ENCODE assay signal across 11 cellular contexts in the genomic region with DNA sequence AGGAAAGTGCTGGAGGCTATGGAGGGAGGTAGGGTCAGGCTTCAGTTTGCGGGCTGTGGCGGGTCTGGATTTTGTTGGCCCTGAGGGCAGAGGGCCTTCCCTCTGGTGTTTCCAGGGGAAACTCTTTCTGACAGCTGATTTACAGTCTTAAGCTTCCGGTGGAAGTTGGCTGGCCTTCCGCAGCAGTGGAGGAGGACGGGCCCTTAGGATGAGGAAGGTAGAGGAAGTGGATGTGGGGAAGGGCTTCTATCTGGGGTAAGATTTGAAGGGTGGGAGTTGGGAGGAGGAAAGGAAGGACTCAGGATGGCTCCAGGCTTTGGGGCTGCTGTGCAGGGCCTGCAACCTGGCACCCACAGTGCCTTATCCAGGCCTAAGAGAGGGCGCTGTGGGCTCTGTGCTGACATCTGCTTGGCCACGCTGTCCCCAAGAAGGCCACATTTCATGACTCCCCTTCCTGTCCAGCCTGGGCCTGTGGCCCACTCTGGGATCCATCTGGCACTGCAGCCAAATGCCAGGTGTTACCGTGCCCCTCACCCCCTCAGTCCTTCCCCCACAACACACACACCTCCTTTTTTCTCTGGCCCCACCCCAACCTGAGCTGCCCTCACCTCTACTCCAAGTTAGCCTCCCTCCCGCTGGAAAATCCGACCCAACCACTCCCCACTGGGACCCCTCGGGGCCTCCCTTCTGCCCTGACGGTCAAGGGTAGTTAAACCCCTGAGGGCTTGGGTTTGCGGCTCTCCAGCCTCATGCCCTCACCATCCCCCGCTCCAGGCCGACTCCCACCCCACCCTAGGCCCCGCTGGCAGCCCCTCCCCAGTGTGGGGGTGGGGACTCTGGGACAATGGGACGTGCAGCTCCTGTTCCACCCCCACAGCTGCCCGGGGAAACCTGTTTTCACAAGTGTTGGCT. TPM values are rescaled to one million over a fixed set of nuclear protein-coding genes. Genes with fewer than 3 reads are reported as not detected.
DNase-seq lines count a peak whose midpoint lies in the region; ATAC-seq and TF ChIP-seq lines count a peak whose summit lies in the region.
"Had no signal": no experiment of that assay in that cellular context is flagged by ENCODE, and none has a peak within 500 bp of the region (broad histone marks: within the 10 kb centered on the region; RNA-seq: fewer than 3 reads in every experiment).

No MANE protein-coding gene starts in this region.

- H3K27ac ChIP-seq in liver (ENCODE audit: low read depth in 1 of 2, low read length in 2 of 2) (peak overlapping the region in 1 of 2 donors; percentile 37), urinary bladder (ENCODE audit: low read depth) (peak overlapping the region; percentile 53)

- DNase-seq in Right ventricle myocardium inferior (ENCODE audit: missing footprints) (no peak), cardiac septum (ENCODE audit: low spot score) (no peak), WTC11 (ENCODE audit: low spot score) (peak; percentile 75)
- DNase-seq: activated T-cell treated with anti-CD3 and anti-CD28 coated beads, Interleukin-2, amount 50 U/mL, for 24 hours; CD8-positive, alpha-beta memory T cell; stimulated activated CD4-positive, alpha-beta T cell treated with anti-CD3 and anti-CD28 coated beads, Interleukin-1b, Interleukin-23, amount 100 ng/mL, for 48 hours had no signal

- peak overlapping the region; percentile 35 for H3K4me3 Mint-ChIP-seq in WTC11
- H3K4me3 Mint-ChIP-seq: activated T-cell treated with anti-CD3 and anti-CD28 coated beads, Interleukin-2, amount 50 U/mL, for 24 hours had no signal

- H3K4me3 ChIP-seq in liver (ENCODE audit: low read depth in 1 of 3, low read length in 3 of 3) (no peak overlapping the region), urinary bladder (ENCODE audit: low read depth, low read length) (no peak overlapping the region)

- peak; percentile 40 for ATAC-seq in Right ventricle myocardium inferior
- peak; percentile 79 for ATAC-seq in WTC11
- ATAC-seq in GM21576 (IDR thresholded peaks at IDR 0.05; ENCODE audit: unreplicated experiment), result no peak
- no peak for ATAC-seq in HG02763 (IDR thresholded peaks at IDR 0.05; ENCODE audit: unreplicated experiment)
- ATAC-seq in GM19023 (IDR thresholded peaks at IDR 0.05; ENCODE audit: unreplicated experiment), result no peak

- TF ChIP-seq CTCF in WTC11 (IDR thresholded peaks at IDR 0.05) (no peak), liver (IDR thresholded peaks at IDR 0.05; ENCODE audit: low read depth, low read length, missing input control) (no peak)

- peaks cover 42% of the 10 kb centered on the region for H3K4me1 Mint-ChIP-seq in WTC11

- TF ChIP-seq RAD21 in liver (IDR thresholded peaks at IDR 0.05), result no peak

- H3K27ac Mint-ChIP-seq in WTC11, result peak overlapping the region; percentile 86
- H3K27ac Mint-ChIP-seq: activated T-cell treated with anti-CD3 and anti-CD28 coated beads, Interleukin-2, amount 50 U/mL, for 24 hours had no signal

- H3K36me3 ChIP-seq in liver (ENCODE audit: control insufficient read depth in 4 of 4, insufficient read depth in 3 of 4, low read depth in 1 of 4, low read length in 3 of 4), result no peaks in the 10 kb centered on the region
- H3K36me3 ChIP-seq in urinary bladder (ENCODE audit: insufficient read depth), result no peaks in the 10 kb centered on the region

- H3K4me1 ChIP-seq in liver (ENCODE audit: control insufficient read depth in 4 of 4, insufficient read depth in 4 of 4, low read length in 3 of 4), result peaks cover 0 to 4% (median 1%) of the 10 kb centered on the region in 4 donors
- H3K4me1 ChIP-seq in urinary bladder (ENCODE audit: insufficient read depth), result no peaks in the 10 kb centered on the region

- no peaks in the 10 kb centered on the region for H3K9me3 ChIP-seq in liver (ENCODE audit: control insufficient read depth in 4 of 4, low read length in 3 of 4)

- H3K9ac ChIP-seq in liver (ENCODE audit: low read depth in 1 of 2, low read length in 2 of 2), result no peak overlapping the region

- H3K9me3 Mint-ChIP-seq in WTC11, result no peaks in the 10 kb centered on the region
- H3K9me3 Mint-ChIP-seq: activated T-cell treated with anti-CD3 and anti-CD28 coated beads, Interleukin-2, amount 50 U/mL, for 24 hours; CD8-positive, alpha-beta memory T cell had no signal

- H3K27me3 Mint-ChIP-seq in WTC11 (ENCODE audit: low read depth), result no peaks in the 10 kb centered on the region; the same call in 1 of the 2 replicates
- H3K27me3 Mint-ChIP-seq: activated T-cell treated with anti-CD3 and anti-CD28 coated beads, Interleukin-2, amount 50 U/mL, for 24 hours had no signal

- H3K36me3 Mint-ChIP-seq in WTC11, result no peaks in the 10 kb centered on the region
- H3K36me3 Mint-ChIP-seq: CD8-positive, alpha-beta memory T cell had no signal

- H3K27me3 ChIP-seq in liver (ENCODE audit: control insufficient read depth in 4 of 4, insufficient read depth in 4 of 4, low read length in 3 of 4), result no peaks in the 10 kb centered on the region

- intact Hi-C loops in Right ventricle myocardium inferior (cut with DNase I) (no loop called here), cardiac septum (cut with DNase I) (no loop called here)

- 64% methylated on average over 18 of the region's 18 CpGs for WGBS in liver
- 52% methylated on average over 18 of the region's 18 CpGs for WGBS in urinary bladder

- CTCF ChIA-PET in WTC11 (lab: Charles Lee), result interaction anchor here (0.9 to 3.8 kb wide), 8 partner anchors 11 to 239 kb away, joined by 3 to 29 read pairs (median 6); no protein-coding TSS in a partner anchor

- POLR2A ChIA-PET in WTC11 (lab: Charles Lee), result no interaction called here

TF ChIP-seq in WTC11, 78 proteins besides CTCF, POLR2A, EP300 and RAD21 (continues in another document):
- TF ChIP-seq, protein P1, sequence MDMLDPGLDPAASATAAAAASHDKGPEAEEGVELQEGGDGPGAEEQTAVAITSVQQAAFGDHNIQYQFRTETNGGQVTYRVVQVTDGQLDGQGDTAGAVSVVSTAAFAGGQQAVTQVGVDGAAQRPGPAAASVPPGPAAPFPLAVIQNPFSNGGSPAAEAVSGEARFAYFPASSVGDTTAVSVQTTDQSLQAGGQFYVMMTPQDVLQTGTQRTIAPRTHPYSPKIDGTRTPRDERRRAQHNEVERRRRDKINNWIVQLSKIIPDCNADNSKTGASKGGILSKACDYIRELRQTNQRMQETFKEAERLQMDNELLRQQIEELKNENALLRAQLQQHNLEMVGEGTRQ (CRISPR knock-in tag; IDR thresholded peaks at IDR 0.05), result no peak
- no peak for TF ChIP-seq CREM (CRISPR knock-in tag; IDR thresholded peaks at IDR 0.05)
- TF ChIP-seq ZNF121 (CRISPR knock-in tag; IDR thresholded peaks at IDR 0.05), result peak; percentile 99
- TF ChIP-seq, protein P2, sequence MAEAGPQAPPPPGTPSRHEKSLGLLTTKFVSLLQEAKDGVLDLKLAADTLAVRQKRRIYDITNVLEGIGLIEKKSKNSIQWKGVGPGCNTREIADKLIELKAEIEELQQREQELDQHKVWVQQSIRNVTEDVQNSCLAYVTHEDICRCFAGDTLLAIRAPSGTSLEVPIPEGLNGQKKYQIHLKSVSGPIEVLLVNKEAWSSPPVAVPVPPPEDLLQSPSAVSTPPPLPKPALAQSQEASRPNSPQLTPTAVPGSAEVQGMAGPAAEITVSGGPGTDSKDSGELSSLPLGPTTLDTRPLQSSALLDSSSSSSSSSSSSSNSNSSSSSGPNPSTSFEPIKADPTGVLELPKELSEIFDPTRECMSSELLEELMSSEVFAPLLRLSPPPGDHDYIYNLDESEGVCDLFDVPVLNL (CRISPR knock-in tag; IDR thresholded peaks at IDR 0.05; ENCODE audit: borderline replicate concordance, low read depth), result no peak

TF ChIP-seq in liver, 16 proteins besides CTCF, POLR2A, EP300 and RAD21:
- TF ChIP-seq NR2F2 (IDR thresholded peaks at IDR 0.05) (peak; percentile 77), HNF4A (conservative IDR thresholded peaks at IDR 0.05) (no peak), GABPA (IDR thresholded peaks at IDR 0.05 in 1 of 2, conservative IDR thresholded peaks at IDR 0.05 in 1 of 2) (peak in 1 of 2 donors; percentile 10)
- TF ChIP-seq, protein P3, sequence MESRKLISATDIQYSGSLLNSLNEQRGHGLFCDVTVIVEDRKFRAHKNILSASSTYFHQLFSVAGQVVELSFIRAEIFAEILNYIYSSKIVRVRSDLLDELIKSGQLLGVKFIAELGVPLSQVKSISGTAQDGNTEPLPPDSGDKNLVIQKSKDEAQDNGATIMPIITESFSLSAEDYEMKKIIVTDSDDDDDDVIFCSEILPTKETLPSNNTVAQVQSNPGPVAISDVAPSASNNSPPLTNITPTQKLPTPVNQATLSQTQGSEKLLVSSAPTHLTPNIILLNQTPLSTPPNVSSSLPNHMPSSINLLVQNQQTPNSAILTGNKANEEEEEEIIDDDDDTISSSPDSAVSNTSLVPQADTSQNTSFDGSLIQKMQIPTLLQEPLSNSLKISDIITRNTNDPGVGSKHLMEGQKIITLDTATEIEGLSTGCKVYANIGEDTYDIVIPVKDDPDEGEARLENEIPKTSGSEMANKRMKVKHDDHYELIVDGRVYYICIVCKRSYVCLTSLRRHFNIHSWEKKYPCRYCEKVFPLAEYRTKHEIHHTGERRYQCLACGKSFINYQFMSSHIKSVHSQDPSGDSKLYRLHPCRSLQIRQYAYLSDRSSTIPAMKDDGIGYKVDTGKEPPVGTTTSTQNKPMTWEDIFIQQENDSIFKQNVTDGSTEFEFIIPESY (IDR thresholded peaks at IDR 0.05), result no peak

RNA-seq across cellular contexts. Expression of a gene that starts 7.7 kb away (rescaled TPM):
- 101 TPM for total RNA-seq in Right ventricle myocardium inferior
- total RNA-seq in cardiac septum, result 67.8 TPM
- total RNA-seq in WTC11 (2021), result 9.3 to 10.3 TPM (median 10.0 TPM) in 3 replicates
- total RNA-seq in liver, result 10 to 100 TPM in 1 of 2 donors, 1 to 10 TPM in 1; 3.2 to 15.1 TPM
- 1 to 10 TPM; 4.1 to 6.1 TPM for polyA plus RNA-seq in liver
- total RNA-seq in urinary bladder, result 15.8 TPM
- polyA plus RNA-seq in urinary bladder, result 17.8 TPM

Comparison
In these comparisons a context has a peak if more than half of its experiments do, and no peak if none do; other contexts are left out.
1. ATAC-seq: peak in Right ventricle myocardium inferior (single experiment) and WTC11 (single experiment); none in GM21576 (single experiment), HG02763 (single experiment) and GM19023 (single experiment).